In genomic region chrX:38903093-38903492, GRCh38 we compare ENCODE assay signal across 18 cellular contexts.
DNase-seq lines count a peak whose midpoint lies in the region; ATAC-seq and TF ChIP-seq lines count a peak whose summit lies in the region.
"Had no signal": no experiment of that assay in that cellular context is flagged by ENCODE, and none has a peak within 500 bp of the region (broad histone marks: within the 10 kb centered on the region; RNA-seq: fewer than 3 reads in every experiment).

No MANE protein-coding gene starts in this region.

- H4K20me1 ChIP-seq in GM23338 (replicated peaks; ENCODE audit: insufficient read depth): no peaks in the 10 kb centered on the region
- H4K20me1 ChIP-seq: BLaER1 treated with 17β-estradiol and CSF1 and Interleukin-3, amounts not matched to agents 10 nM and 100 nM had no signal

- CTCF ChIA-PET in activated CD4-positive, alpha-beta T cell treated with anti-CD3 and anti-CD28 coated beads, Interleukin-2, amount 10 ng/mL, durations not matched to agents 7 days and 5 days (lab: Charles Lee): no interaction called here

- no peak overlapping the region for H3K4me3 ChIP-seq in GM23338
- H3K4me3 ChIP-seq in neuronal stem cell (ENCODE audit: low read length in 2 of 2): no peak overlapping the region
- H3K4me3 ChIP-seq: BLaER1 treated with 17β-estradiol and CSF1 and Interleukin-3, amounts not matched to agents 10 nM and 100 nM had no signal

- H3K27me3 ChIP-seq in GM23338 (ENCODE audit: insufficient read depth) (no peaks in the 10 kb centered on the region), neuronal stem cell (ENCODE audit: control insufficient read depth in 3 of 3, insufficient read depth in 3 of 3, low read depth in 1 of 3, low read length in 3 of 3) (peaks cover 0 to 4% (median 0%) of the 10 kb centered on the region in 3 experiments)
- H3K27me3 ChIP-seq: BLaER1 treated with 17β-estradiol and CSF1 and Interleukin-3, amounts not matched to agents 10 nM and 100 nM had no signal

- H3K4me1 ChIP-seq in GM23338 (ENCODE audit: insufficient read depth): peaks cover 14% of the 10 kb centered on the region
- peaks cover 0 to 2% of the 10 kb centered on the region in 2 donors for H3K4me1 ChIP-seq in neuronal stem cell (ENCODE audit: control insufficient read depth in 2 of 2, insufficient read depth in 1 of 2, low read depth in 1 of 2, low read length in 2 of 2)
- H3K4me1 ChIP-seq: Caco-2 had no signal

- peaks cover 21% of the 10 kb centered on the region; the same call in 2 of the 3 replicates for H3K4me1 Mint-ChIP-seq in GM23338
- H3K4me1 Mint-ChIP-seq in immature natural killer cell: peaks cover 15 to 31% of the 10 kb centered on the region in 2 donors
- H3K4me1 Mint-ChIP-seq in activated CD4-positive, alpha-beta T cell treated with anti-CD3 and anti-CD28 coated beads, Interleukin-2, amount 10 ng/mL, durations not matched to agents 7 days and 5 days: peaks cover 2% of the 10 kb centered on the region

- no peak overlapping the region for H3K27ac Mint-ChIP-seq in GM23338
- peak overlapping the region in 1 of 6 donors; percentile 29 for H3K27ac Mint-ChIP-seq in immature natural killer cell
- no peak overlapping the region for H3K27ac Mint-ChIP-seq in activated CD4-positive, alpha-beta T cell treated with anti-CD3 and anti-CD28 coated beads, Interleukin-2, amount 10 ng/mL, durations not matched to agents 7 days and 5 days
- H3K27ac Mint-ChIP-seq: B cell; CD4-positive, alpha-beta T cell; CD8-positive, alpha-beta T cell had no signal

- no peak for TF ChIP-seq CTCF in GM23338 (conservative IDR thresholded peaks at IDR 0.05; ENCODE audit: low read depth in 2 of 2)

- H3K14ac ChIP-seq in neuronal stem cell (ENCODE audit: low read length): peak overlapping the region; percentile 21

- no peak overlapping the region for H2AK5ac ChIP-seq in neuronal stem cell (ENCODE audit: low read depth, low read length)

- no peak overlapping the region for H3K4me3 Mint-ChIP-seq in GM23338
- H3K4me3 Mint-ChIP-seq in immature natural killer cell: no peak overlapping the region
- H3K4me3 Mint-ChIP-seq in activated CD4-positive, alpha-beta T cell treated with anti-CD3 and anti-CD28 coated beads, Interleukin-2, amount 10 ng/mL, durations not matched to agents 7 days and 5 days: no peak overlapping the region
- H3K4me3 Mint-ChIP-seq: B cell; CD4-positive, alpha-beta T cell; CD8-positive, alpha-beta T cell had no signal

- no peaks in the 10 kb centered on the region for H3K9me3 ChIP-seq in neuronal stem cell (replicated peaks in 1 of 2; ENCODE audit: control insufficient read depth in 2 of 2, insufficient read depth in 1 of 2, low read depth in 1 of 2, low read length in 2 of 2)
- H3K9me3 ChIP-seq: Caco-2 had no signal

- no peak for DNase-seq in GM23338 (ENCODE audit: low spot score)
- DNase-seq in immature natural killer cell: peak; percentile 13 to 20 (median 17)
- DNase-seq in neuronal stem cell (ENCODE audit: low spot score): no peak
- DNase-seq in NCI-H69 (lab: John Stamatoyannopoulos, UW): no peak
- no peak for DNase-seq in activated CD4-positive, alpha-beta T cell treated with anti-CD3 and anti-CD28 coated beads, Interleukin-2, amount 10 ng/mL, durations not matched to agents 7 days and 5 days
- no peak for DNase-seq in NCI-H345 (lab: John Stamatoyannopoulos, UW)
- DNase-seq in NCI-H1436 treated with DMSO at 0.1 percent for 48 hours (lab: John Stamatoyannopoulos, UW): no peak
- DNase-seq: 8988T; ACHN; Caco-2; Calu3; CD4-positive, alpha-beta T cell; CD8-positive, alpha-beta T cell; DMS79 treated with DMSO at 0.1 percent for 48 hours; GF-D8 had no signal

- no peaks in the 10 kb centered on the region for H3K79me2 ChIP-seq in GM23338 (replicated peaks; ENCODE audit: insufficient read depth)

- H3K27me3 Mint-ChIP-seq in GM23338 (ENCODE audit: insufficient read depth, low read depth, poor library complexity) (peaks cover 2% of the 10 kb centered on the region), immature natural killer cell (ENCODE audit: low read depth in 3 of 3) (no peaks in the 10 kb centered on the region)
- no peaks in the 10 kb centered on the region for H3K27me3 Mint-ChIP-seq in activated CD4-positive, alpha-beta T cell treated with anti-CD3 and anti-CD28 coated beads, Interleukin-2, amount 10 ng/mL, durations not matched to agents 7 days and 5 days
- H3K27me3 Mint-ChIP-seq: B cell; CD4-positive, alpha-beta T cell had no signal

- ATAC-seq in GM23338: peak; percentile 31; the same call in 1 of the 3 replicates
- ATAC-seq: CD8-positive, alpha-beta T cell had no signal

- H3K23ac ChIP-seq in neuronal stem cell (ENCODE audit: low read depth, low read length, poor library complexity): no peak overlapping the region

- H2BK12ac ChIP-seq in neuronal stem cell (ENCODE audit: low read length): no peak overlapping the region

- WGBS in neuronal stem cell (ENCODE audit: extremely low coverage in 2 of 2, insufficient read length in 2 of 2, insufficient replicate concordance in 1 of 2), 2 donors: no CpG with 5 or more reads among the region's 12 CpGs

- no peak overlapping the region for H2AFZ ChIP-seq in GM23338
- H2AFZ ChIP-seq in neuronal stem cell (ENCODE audit: low read length): no peak overlapping the region

- no peak overlapping the region for H3K18ac ChIP-seq in neuronal stem cell (ENCODE audit: low read length)

- H3F3A ChIP-seq in GM23338 (replicated peaks; ENCODE audit: low read depth): no peaks in the 10 kb centered on the region

- no peaks in the 10 kb centered on the region for H3K36me3 Mint-ChIP-seq in GM23338 (ENCODE audit: low read depth)
- no peaks in the 10 kb centered on the region for H3K36me3 Mint-ChIP-seq in immature natural killer cell
- no peaks in the 10 kb centered on the region for H3K36me3 Mint-ChIP-seq in activated CD4-positive, alpha-beta T cell treated with anti-CD3 and anti-CD28 coated beads, Interleukin-2, amount 10 ng/mL, durations not matched to agents 7 days and 5 days (ENCODE audit: low read depth)
- H3K36me3 Mint-ChIP-seq: CD8-positive, alpha-beta T cell had no signal

- H2BK120ac ChIP-seq in neuronal stem cell (ENCODE audit: low read depth, low read length): no peak overlapping the region

- POLR2A ChIA-PET in activated CD4-positive, alpha-beta T cell treated with anti-CD3 and anti-CD28 coated beads, Interleukin-2, amount 10 ng/mL, durations not matched to agents 7 days and 5 days (lab: Charles Lee): no interaction called here

- no peaks in the 10 kb centered on the region for H3K9me3 Mint-ChIP-seq in GM23338
- H3K9me3 Mint-ChIP-seq in immature natural killer cell: no peaks in the 10 kb centered on the region
- H3K9me3 Mint-ChIP-seq in activated CD4-positive, alpha-beta T cell treated with anti-CD3 and anti-CD28 coated beads, Interleukin-2, amount 10 ng/mL, durations not matched to agents 7 days and 5 days: no peaks in the 10 kb centered on the region
- H3K9me3 Mint-ChIP-seq: CD4-positive, alpha-beta T cell; CD8-positive, alpha-beta T cell had no signal

- H3K9ac ChIP-seq in neuronal stem cell (ENCODE audit: low read depth, low read length, poor library complexity): no peak overlapping the region
- H3K9ac ChIP-seq: BLaER1 treated with 17β-estradiol and CSF1 and Interleukin-3, amounts not matched to agents 10 nM and 100 nM had no signal

- no peaks in the 10 kb centered on the region for H3K79me1 ChIP-seq in neuronal stem cell (ENCODE audit: low read depth, low read length)

- no peak overlapping the region for H2BK15ac ChIP-seq in neuronal stem cell (ENCODE audit: low read length)

- no peak overlapping the region for H3K4me2 ChIP-seq in GM23338
- H3K4me2 ChIP-seq in neuronal stem cell (ENCODE audit: insufficient read depth, low read length, poor library complexity, severe bottlenecking): no peak overlapping the region
- H3K4me2 ChIP-seq: BLaER1 treated with 17β-estradiol and CSF1 and Interleukin-3, amounts not matched to agents 10 nM and 100 nM had no signal

- no peak overlapping the region for H3K4ac ChIP-seq in neuronal stem cell (ENCODE audit: low read length)

- no peaks in the 10 kb centered on the region for H3K36me3 ChIP-seq in GM23338 (ENCODE audit: insufficient read depth)
- H3K36me3 ChIP-seq in neuronal stem cell (replicated peaks in 1 of 2; ENCODE audit: control insufficient read depth in 2 of 2, insufficient read depth in 2 of 2, low read length in 2 of 2): no peaks in the 10 kb centered on the region
- H3K36me3 ChIP-seq: BLaER1 treated with 17β-estradiol and CSF1 and Interleukin-3, amounts not matched to agents 10 nM and 100 nM had no signal

- H3K9me2 ChIP-seq in GM23338 (ENCODE audit: insufficient read depth): no peaks in the 10 kb centered on the region

- no peak overlapping the region for H4K91ac ChIP-seq in neuronal stem cell (ENCODE audit: low read depth, low read length, poor library complexity)

- H2BK5ac ChIP-seq in neuronal stem cell (ENCODE audit: low read length): no peak overlapping the region

- H3K27ac ChIP-seq in GM23338 (ENCODE audit: low read depth) (no peak overlapping the region), neuronal stem cell (replicated peaks; ENCODE audit: low read length) (no peak overlapping the region)
- H3K27ac ChIP-seq: BLaER1 treated with 17β-estradiol and CSF1 and Interleukin-3, amounts not matched to agents 10 nM and 100 nM; C4-2B had no signal

- H4K8ac ChIP-seq in neuronal stem cell (ENCODE audit: low read depth, low read length): no peak overlapping the region

TF ChIP-seq in GM23338, 12 proteins besides CTCF, POLR2A, EP300 and RAD21 (continues in another document):
- no peak for TF ChIP-seq REST (IDR thresholded peaks at IDR 0.05; ENCODE audit: unreplicated experiment)

Comparison
In these comparisons a context has a peak if more than half of its experiments do, and no peak if none do; other contexts are left out.
1. DNase-seq: peak in immature natural killer cell (3 of 3); none in GM23338 (single experiment), neuronal stem cell (single experiment), NCI-H69 (single experiment), activated CD4-positive, alpha-beta T cell treated with anti-CD3 and anti-CD28 coated beads, Interleukin-2, amount 10 ng/mL, durations not matched to agents 7 days and 5 days (single experiment), NCI-H345 (single experiment) and NCI-H1436 treated with DMSO at 0.1 percent for 48 hours (single experiment).